ENCODE assay signal across 2 cellular contexts in genomic region chr11:11400635-11401232, GRCh38.
TF ChIP-seq lines count a peak whose summit lies in the region.

No MANE protein-coding gene starts in this region.

TF ChIP-seq in HEK293T, 16 proteins besides CTCF, POLR2A, EP300 and RAD21 (continued from another document):
- TF ChIP-seq NFRKB (IDR thresholded peaks at IDR 0.05): no peak
- no peak for TF ChIP-seq L3MBTL2 (conservative IDR thresholded peaks at IDR 0.05)

TF ChIP-seq in HepG2, 621 proteins besides CTCF, POLR2A, EP300 and RAD21 (continued from another document):
- TF ChIP-seq DMTF1 (CRISPR knock-in tag; IDR thresholded peaks at IDR 0.05): no peak
